ENCODE assay signal across 17 cellular contexts in the genomic region with DNA sequence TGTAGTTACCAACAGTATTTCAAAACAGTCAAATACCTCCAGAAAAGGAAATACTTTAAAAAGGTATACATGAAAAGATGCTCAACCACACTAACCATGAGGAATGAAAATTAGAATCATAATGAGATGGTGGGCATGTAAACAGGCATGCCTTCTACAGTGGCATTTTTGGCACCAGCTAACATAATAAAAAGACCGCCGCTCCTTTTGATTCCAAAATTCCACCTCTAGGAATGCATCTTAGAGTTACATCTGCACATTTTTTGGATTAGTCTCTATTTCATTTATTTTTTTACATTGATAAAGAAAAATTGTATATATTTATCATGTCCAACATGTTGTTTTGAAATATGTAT. TPM values are rescaled to one million over a fixed set of nuclear protein-coding genes. Genes with fewer than 3 reads are reported as not detected.
DNase-seq lines count a peak whose midpoint lies in the region; ATAC-seq and TF ChIP-seq lines count a peak whose summit lies in the region.
"Had no signal": no experiment of that assay in that cellular context is flagged by ENCODE, and none has a peak within 500 bp of the region (broad histone marks: within the 10 kb centered on the region; RNA-seq: fewer than 3 reads in every experiment).

No MANE protein-coding gene starts in this region.

- H3K4me3 ChIP-seq in AG04450 (ENCODE audit: low read depth, low read length) = no peak overlapping the region
- no peak overlapping the region for H3K4me3 ChIP-seq in PC-9
- H3K4me3 ChIP-seq in smooth muscle cell = no peak overlapping the region

- 92% methylated on average over 2 of the region's 2 CpGs for WGBS in smooth muscle cell (ENCODE audit: low lambda C conversion rate)

- no peaks in the 10 kb centered on the region for H3K9me2 ChIP-seq in PC-9 (ENCODE audit: insufficient read depth)

- H3K9me3 Mint-ChIP-seq in activated CD4-positive, alpha-beta T cell treated with anti-CD3 and anti-CD28 coated beads for 36 hours (ENCODE audit: low read depth) = no peaks in the 10 kb centered on the region

- no peaks in the 10 kb centered on the region for H3K79me2 ChIP-seq in PC-9 (ENCODE audit: low read depth)
- H3K79me2 ChIP-seq in smooth muscle cell (ENCODE audit: low read depth) = no peaks in the 10 kb centered on the region

- CTCF ChIA-PET in AG04450 (lab: Charles Lee) (no interaction called here), PC-9 (lab: Charles Lee) (interaction anchor here (0.6 kb wide), 1 partner anchor 26 kb away, joined by 3 read pairs; no protein-coding TSS in a partner anchor)
- CTCF ChIA-PET in activated CD4-positive, alpha-beta T cell treated with anti-CD3 and anti-CD28 coated beads for 36 hours (lab: Charles Lee) = interaction anchor here (1.1 to 1.4 kb wide), 2 partner anchors 26 to 59 kb away, joined by 3 read pairs; no protein-coding TSS in a partner anchor

- H3K36me3 Mint-ChIP-seq in activated CD4-positive, alpha-beta T cell treated with anti-CD3 and anti-CD28 coated beads for 36 hours (ENCODE audit: low read depth) = peaks cover 11% of the 10 kb centered on the region

- no peaks in the 10 kb centered on the region for H3K27me3 Mint-ChIP-seq in activated CD4-positive, alpha-beta T cell treated with anti-CD3 and anti-CD28 coated beads for 36 hours

- H2AFZ ChIP-seq in PC-9 = no peak overlapping the region
- no peak overlapping the region for H2AFZ ChIP-seq in smooth muscle cell (ENCODE audit: low read depth)

- H4K20me1 ChIP-seq in PC-9 (ENCODE audit: insufficient read depth) (peaks cover 11% of the 10 kb centered on the region), smooth muscle cell (ENCODE audit: low read depth) (peaks cover 27% of the 10 kb centered on the region)

- H3K27me3 ChIP-seq in AG04450 (ENCODE audit: control insufficient read depth, insufficient read depth, low read length) = no peaks in the 10 kb centered on the region
- no peaks in the 10 kb centered on the region for H3K27me3 ChIP-seq in PC-9 (ENCODE audit: insufficient read depth, low read depth)
- H3K27me3 ChIP-seq in smooth muscle cell (ENCODE audit: low read depth) = no peaks in the 10 kb centered on the region

- H3F3A ChIP-seq in PC-9 (ENCODE audit: insufficient read depth, low read depth) (peaks cover 34% of the 10 kb centered on the region), smooth muscle cell (ENCODE audit: low read depth) (peaks cover 5% of the 10 kb centered on the region)

- ATAC-seq in HG03378 (IDR thresholded peaks at IDR 0.05; ENCODE audit: unreplicated experiment) = no peak
- ATAC-seq in activated CD4-positive, alpha-beta T cell treated with anti-CD3 and anti-CD28 coated beads for 36 hours = no peak
- ATAC-seq: esophagus mucosa had no signal

- BruUV-seq in PC-9 (replicated peaks; lab: Mats Ljungman, UMichigan) = no TSS peak

- H3K27ac Mint-ChIP-seq in activated CD4-positive, alpha-beta T cell treated with anti-CD3 and anti-CD28 coated beads for 36 hours = no peak overlapping the region

- intact Hi-C loops in PC-9 (cut with micrococcal nuclease; ENCODE audit: unreplicated experiment) = loop anchor here (2.0 kb wide), 1 partner anchor 126 kb away; no protein-coding TSS in a partner anchor
- intact Hi-C loops in activated CD4-positive, alpha-beta T cell treated with anti-CD3 and anti-CD28 coated beads for 36 hours (cut with DNase I, micrococcal nuclease) = no loop called here

- POLR2A ChIA-PET in AG04450 (lab: Yijun Ruan, JAX) (interaction anchor here (0.6 to 1.7 kb wide), 6 partner anchors 10 to 1187 kb away, joined by 3 to 8 read pairs (median 4); partner anchors contain the start of genes EHD4 and MGA), PC-9 (lab: Charles Lee; ENCODE audit: unreplicated experiment) (interaction anchor here (0.9 kb wide), 1 partner anchor 42 kb away, joined by 4 read pairs; no protein-coding TSS in a partner anchor)
- POLR2A ChIA-PET in activated CD4-positive, alpha-beta T cell treated with anti-CD3 and anti-CD28 coated beads for 36 hours (lab: Charles Lee) = interaction anchor here (0.7 to 0.8 kb wide), 2 partner anchors 10 to 1187 kb away, joined by 3 to 5 read pairs; no protein-coding TSS in a partner anchor

- no peak for DNase-seq in AG04450 (ENCODE audit: low read depth, low spot score)
- no peak for DNase-seq in PC-9
- DNase-seq in epithelial cell of prostate (ENCODE audit: low read depth, low spot score) = no peak
- no peak for DNase-seq in smooth muscle cell (lab: John Stamatoyannopoulos, UW; ENCODE audit: unreplicated experiment)
- no peak for DNase-seq in activated naive CD4-positive, alpha-beta T cell treated with anti-CD3 and anti-CD28 coated beads, Interleukin-2, amount 50 U/mL, for 16 hours
- DNase-seq in activated CD4-positive, alpha-beta T cell treated with anti-CD3 and anti-CD28 coated beads for 36 hours = no peak
- no peak for DNase-seq in mucosa of gallbladder (ENCODE audit: low spot score)
- DNase-seq: activated CD4-positive, CD25-positive, alpha-beta regulatory T cell treated with anti-CD3 and anti-CD28 coated beads, Interleukin-2, amount 50 U/mL, for 72 hours; activated effector memory CD4-positive, alpha-beta T cell treated with Interleukin-2 at 50 U/mL for 16 hours; head of caudate nucleus; islet precursor cell; NCI-H146; NCI-H345; NK-92 treated with Interleukin-12 subunit alpha and Interleukin-12 subunit beta, amount 100 ng/mL, for 24 hours; SHP77 had no signal

- H3K36me3 ChIP-seq in PC-9 (ENCODE audit: low read depth) (no peaks in the 10 kb centered on the region), smooth muscle cell (ENCODE audit: low read depth) (no peaks in the 10 kb centered on the region)

- H3K9me3 ChIP-seq in AG04450 (ENCODE audit: control insufficient read depth, insufficient read depth, low read length) (no peaks in the 10 kb centered on the region), PC-9 (ENCODE audit: insufficient read depth, low read depth) (no peaks in the 10 kb centered on the region), smooth muscle cell (replicated peaks; ENCODE audit: low read depth) (no peaks in the 10 kb centered on the region)

- no peak for TF ChIP-seq CTCF in AG04450 (IDR thresholded peaks at IDR 0.05; ENCODE audit: low read depth, low read length)
- no peak for TF ChIP-seq CTCF in PC-9 (conservative IDR thresholded peaks at IDR 0.05)
- TF ChIP-seq CTCF in smooth muscle cell (IDR thresholded peaks at IDR 0.05; ENCODE audit: borderline replicate concordance, insufficient read depth, poor library complexity, severe bottlenecking) = no peak

- no peak overlapping the region for H3K4me3 Mint-ChIP-seq in activated CD4-positive, alpha-beta T cell treated with anti-CD3 and anti-CD28 coated beads for 36 hours

- peak overlapping the region; percentile 68 for H3K27ac ChIP-seq in AG04450 (ENCODE audit: low read depth, low read length)
- peak overlapping the region; percentile 42 for H3K27ac ChIP-seq in PC-9
- H3K27ac ChIP-seq in epithelial cell of prostate = peak overlapping the region; percentile 59
- H3K27ac ChIP-seq in smooth muscle cell (ENCODE audit: low read depth) = peak overlapping the region; percentile 78

- H3K4me1 ChIP-seq in PC-9 (replicated peaks; ENCODE audit: insufficient read depth) (peaks cover 71% of the 10 kb centered on the region), smooth muscle cell (ENCODE audit: low read depth) (peaks cover 10% of the 10 kb centered on the region)

- H3K4me2 ChIP-seq in PC-9 (no peak overlapping the region; the same call in 1 of the 2 replicates), smooth muscle cell (peak overlapping the region; percentile 28)

- H3K4me1 Mint-ChIP-seq in activated CD4-positive, alpha-beta T cell treated with anti-CD3 and anti-CD28 coated beads for 36 hours = peaks cover 62% of the 10 kb centered on the region

- no peak overlapping the region for H3K9ac ChIP-seq in smooth muscle cell (ENCODE audit: low read depth)

RNA-seq across cellular contexts. Expression of gene SPTBN5, which starts 37.0 kb away (rescaled TPM):
- polyA plus RNA-seq in AG04450 (2011; rRNA removed) (0.14 and 0.30 TPM in 2 replicates), smooth muscle cell (0.08 and 1.1 TPM in 2 replicates)
- 0.04 and 0.09 TPM in 2 replicates for polyA minus RNA-seq in AG04450 (2011; rRNA and poly(A)+ RNA removed)
- total RNA-seq in PC-9 (2021) (2.6 and 4.2 TPM in 2 replicates), smooth muscle cell (0.04 and 0.13 TPM in 2 replicates), mucosa of gallbladder (7.1 TPM)
- total RNA-seq in activated CD4-positive, alpha-beta T cell treated with anti-CD3 and anti-CD28 coated beads for 36 hours = under 1 TPM; 0.46 to 0.51 TPM

RNA-seq across cellular contexts. Expression of gene EHD4, which starts 41.5 kb away (rescaled TPM):
- 19.3 and 22.4 TPM in 2 replicates for polyA plus RNA-seq in AG04450 (2011; rRNA removed)
- 27.8 and 32.8 TPM in 2 replicates for polyA minus RNA-seq in AG04450 (2011; rRNA and poly(A)+ RNA removed)
- 15.4 and 18.1 TPM in 2 replicates for total RNA-seq in PC-9 (2021)
- total RNA-seq in smooth muscle cell = 11.5 TPM in 2 replicates
- 15.8 and 19.2 TPM in 2 replicates for polyA plus RNA-seq in smooth muscle cell
- 10 to 100 TPM; 34.7 to 35.7 TPM for total RNA-seq in activated CD4-positive, alpha-beta T cell treated with anti-CD3 and anti-CD28 coated beads for 36 hours
- 39.7 TPM for total RNA-seq in mucosa of gallbladder
